1 cellular context compared by ENCODE assay signal in the genomic region with DNA sequence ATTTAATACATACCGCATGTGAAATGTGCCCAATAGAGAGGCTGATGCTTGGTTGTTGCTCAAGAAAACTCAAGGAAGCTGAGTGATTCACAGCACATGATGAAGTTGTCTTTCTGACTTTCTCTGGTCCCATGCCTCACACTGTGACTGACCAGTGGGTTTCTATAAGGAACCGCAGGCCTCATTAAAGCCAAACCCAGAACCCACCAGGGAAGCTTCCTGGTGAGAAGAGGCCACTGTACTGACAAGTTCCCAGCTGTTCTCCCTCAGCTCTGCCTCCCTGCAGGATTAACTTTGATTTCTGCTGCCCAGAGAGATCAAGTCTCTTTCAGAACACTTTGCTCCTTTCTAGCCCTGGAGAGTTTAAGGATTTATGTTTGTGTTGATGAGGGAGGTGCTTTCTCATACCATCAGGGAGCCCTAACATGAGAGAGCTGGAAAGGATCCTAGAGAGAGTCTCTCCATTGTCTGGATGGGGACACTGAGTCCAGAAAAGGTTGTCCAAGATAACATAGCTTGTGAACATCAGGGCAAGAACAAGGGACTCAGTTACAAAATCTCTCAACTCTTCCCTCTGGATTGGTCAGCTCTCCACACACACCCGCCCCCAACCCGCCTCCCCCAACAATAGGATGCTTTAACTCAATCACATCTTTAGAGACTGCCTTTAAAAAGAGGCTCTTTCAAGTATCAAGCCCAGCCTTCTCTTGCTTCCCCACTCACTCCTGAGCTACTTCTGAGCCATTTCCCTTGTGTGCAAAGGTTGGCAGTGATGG.
TF ChIP-seq lines count a peak whose summit lies in the region.

No MANE protein-coding gene starts in this region.

TF ChIP-seq in SK-N-SH, 30 proteins besides CTCF, POLR2A, EP300 and RAD21 (continued from another document):
- TF ChIP-seq, protein P1, sequence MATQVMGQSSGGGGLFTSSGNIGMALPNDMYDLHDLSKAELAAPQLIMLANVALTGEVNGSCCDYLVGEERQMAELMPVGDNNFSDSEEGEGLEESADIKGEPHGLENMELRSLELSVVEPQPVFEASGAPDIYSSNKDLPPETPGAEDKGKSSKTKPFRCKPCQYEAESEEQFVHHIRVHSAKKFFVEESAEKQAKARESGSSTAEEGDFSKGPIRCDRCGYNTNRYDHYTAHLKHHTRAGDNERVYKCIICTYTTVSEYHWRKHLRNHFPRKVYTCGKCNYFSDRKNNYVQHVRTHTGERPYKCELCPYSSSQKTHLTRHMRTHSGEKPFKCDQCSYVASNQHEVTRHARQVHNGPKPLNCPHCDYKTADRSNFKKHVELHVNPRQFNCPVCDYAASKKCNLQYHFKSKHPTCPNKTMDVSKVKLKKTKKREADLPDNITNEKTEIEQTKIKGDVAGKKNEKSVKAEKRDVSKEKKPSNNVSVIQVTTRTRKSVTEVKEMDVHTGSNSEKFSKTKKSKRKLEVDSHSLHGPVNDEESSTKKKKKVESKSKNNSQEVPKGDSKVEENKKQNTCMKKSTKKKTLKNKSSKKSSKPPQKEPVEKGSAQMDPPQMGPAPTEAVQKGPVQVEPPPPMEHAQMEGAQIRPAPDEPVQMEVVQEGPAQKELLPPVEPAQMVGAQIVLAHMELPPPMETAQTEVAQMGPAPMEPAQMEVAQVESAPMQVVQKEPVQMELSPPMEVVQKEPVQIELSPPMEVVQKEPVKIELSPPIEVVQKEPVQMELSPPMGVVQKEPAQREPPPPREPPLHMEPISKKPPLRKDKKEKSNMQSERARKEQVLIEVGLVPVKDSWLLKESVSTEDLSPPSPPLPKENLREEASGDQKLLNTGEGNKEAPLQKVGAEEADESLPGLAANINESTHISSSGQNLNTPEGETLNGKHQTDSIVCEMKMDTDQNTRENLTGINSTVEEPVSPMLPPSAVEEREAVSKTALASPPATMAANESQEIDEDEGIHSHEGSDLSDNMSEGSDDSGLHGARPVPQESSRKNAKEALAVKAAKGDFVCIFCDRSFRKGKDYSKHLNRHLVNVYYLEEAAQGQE (IDR thresholded peaks at IDR 0.05; ENCODE audit: low read depth, low read length) = no peak
- TF ChIP-seq ELF1 (IDR thresholded peaks at IDR 0.05) = no peak
- TF ChIP-seq NFIC (IDR thresholded peaks at IDR 0.05; ENCODE audit: borderline replicate concordance) = no peak
- no peak for TF ChIP-seq RCOR1 (IDR thresholded peaks at IDR 0.05; ENCODE audit: low read length)
